ENCODE assay signal across 17 cellular contexts in genomic region chr2:148044322-148044721, GRCh38.
"Had no signal": no experiment of that assay in that cellular context is flagged by ENCODE, and none has a peak within 500 bp of the region (broad histone marks: within the 10 kb centered on the region; RNA-seq: fewer than 3 reads in every experiment).

No MANE protein-coding gene starts in this region.

- H3K36me3 ChIP-seq: pancreas, upper lobe of left lung had no signal

- H3K27ac ChIP-seq: coronary artery, epithelial cell of prostate, pancreas, psoas muscle, upper lobe of left lung had no signal

- DNase-seq: activated CD4-positive, alpha-beta T cell treated with anti-CD3 and anti-CD28 coated beads for 1 hour; activated CD4-positive, alpha-beta T cell treated with anti-CD3 and anti-CD28 coated beads, Interleukin-2, amount 50 U/mL, for 1 hour; activated T-cell treated with anti-CD3 and anti-CD28 coated beads, Interleukin-2, amount 50 U/mL, for 1 hour; cerebellar nuclear complex; left cardiac atrium; mesenchymal stem cell; nephron progenitor cell; pancreas; psoas muscle; right cardiac atrium; stimulated activated CD4-positive, alpha-beta T cell treated with anti-CD3 and anti-CD28 coated beads, Interleukin-4, amount 100 ng/mL, for 24 hours; stimulated activated naive CD8-positive, alpha-beta T cell treated with anti-CD3 and anti-CD28 coated beads, Interleukin-15, Interleukin-2, amounts not matched to agents 100 U/mL and 50 U/mL, for 24 hours; T-helper 1 cell; upper lobe of left lung had no signal

- ATAC-seq: activated naive CD4-positive, alpha-beta T cell treated with anti-CD3 and anti-CD28 coated beads, Interleukin-2, amount 50 U/mL, for 72 hours; left cardiac atrium; pancreas; psoas muscle; right cardiac atrium; stimulated activated naive CD8-positive, alpha-beta T cell treated with anti-CD3 and anti-CD28 coated beads, Interleukin-15, Interleukin-2, amounts not matched to agents 100 U/mL and 50 U/mL, for 24 hours had no signal

- H3K27me3 ChIP-seq: pancreas, upper lobe of left lung had no signal

- H3K4me1 ChIP-seq: pancreas, psoas muscle had no signal

- H3K9me3 ChIP-seq: pancreas, psoas muscle, upper lobe of left lung had no signal

- H3K4me3 ChIP-seq: coronary artery, pancreas, psoas muscle, upper lobe of left lung had no signal
